Comparison of ENCODE assay signal across 8 cellular contexts in genomic region chr2:20224716-20225293, GRCh38. TPM values are rescaled to one million over a fixed set of nuclear protein-coding genes. Genes with fewer than 3 reads are reported as not detected.
DNase-seq lines count a peak whose midpoint lies in the region; ATAC-seq and TF ChIP-seq lines count a peak whose summit lies in the region.

Gene SDC1 (minus strand): TSS chr2:20225130. CDS start chr2:20224867, 263 bp downstream.

- H3K4me1 ChIP-seq in ectodermal cell (ENCODE audit: control insufficient read depth, insufficient read depth, low read length) (peaks cover 18% of the 10 kb centered on the region), upper lobe of left lung (peaks cover 26 to 45% (median 27%) of the 10 kb centered on the region in 4 donors)

- H3K4me3 ChIP-seq in ectodermal cell (ENCODE audit: insufficient read depth, low read depth, low read length) = peak within 1 kb of the TSS; percentile 79
- H3K4me3 ChIP-seq in upper lobe of left lung = peak within 1 kb of the TSS; percentile 39 to 73 (median 65)

- H3K36me3 ChIP-seq in ectodermal cell (ENCODE audit: control insufficient read depth, insufficient read depth, low read length) (no peaks in the 10 kb centered on the region), upper lobe of left lung (no peaks in the 10 kb centered on the region)

- H3K27ac ChIP-seq in ectodermal cell (ENCODE audit: insufficient read depth, low read depth, low read length, poor library complexity, severe bottlenecking) = peak within 1 kb of the TSS; percentile 29
- H3K27ac ChIP-seq in upper lobe of left lung = peak within 1 kb of the TSS; percentile 80 to 90 (median 86)

- ATAC-seq in HG03135 (IDR thresholded peaks at IDR 0.05; ENCODE audit: unreplicated experiment) = peak; percentile 26
- peak; percentile 66 to 74 for ATAC-seq in upper lobe of left lung (ENCODE audit: low FRiP score in 2 of 2)

- H3K9me3 ChIP-seq in ectodermal cell (ENCODE audit: control insufficient read depth, low read length) = no peaks in the 10 kb centered on the region
- H3K9me3 ChIP-seq in upper lobe of left lung = no peaks in the 10 kb centered on the region

- H3K27me3 ChIP-seq in ectodermal cell (ENCODE audit: control insufficient read depth, insufficient read depth, low read length, poor library complexity, severe bottlenecking) = peaks cover 4% of the 10 kb centered on the region
- peaks cover 0 to 18% (median 12%) of the 10 kb centered on the region in 4 donors for H3K27me3 ChIP-seq in upper lobe of left lung

- peak; percentile 28 for DNase-seq in stimulated activated CD4-positive, alpha-beta T cell treated with anti-CD3 and anti-CD28 coated beads, Interleukin-15, amount 100 ng/mL, for 24 hours
- DNase-seq in stimulated activated CD4-positive, alpha-beta T cell treated with anti-CD3 and anti-CD28 coated beads, Interleukin-4, amount 100 ng/mL, for 1 hour = no peak
- DNase-seq in RKO (ENCODE audit: low spot score) = peak; percentile 68
- peak; percentile 9 for DNase-seq in medulla oblongata (ENCODE audit: extremely low spot score)
- DNase-seq in upper lobe of left lung = peak; percentile 56 to 92
- DNase-seq in SIG-M5 (lab: John Stamatoyannopoulos, UW) = no peak

- peak in 2 of 4 donors; percentile 35 to 51 for TF ChIP-seq POLR2A in upper lobe of left lung (IDR thresholded peaks at IDR 0.05)

- TF ChIP-seq EP300 in upper lobe of left lung (IDR thresholded peaks at IDR 0.05) = no peak

- TF ChIP-seq CTCF in upper lobe of left lung (IDR thresholded peaks at IDR 0.05) = peak in 1 of 6 experiments; percentile 6

- 0% methylated on average over 61 to 65 of the region's 65 CpGs for WGBS in ectodermal cell, 2 experiments
- WGBS in upper lobe of left lung, 2 donors = 2% methylated on average over 20 of the region's 65 CpGs; no CpG with 5 or more reads in 1 of the 2 donors

RNA-seq across cellular contexts. Expression of gene SDC1, which starts in this region (rescaled TPM):
- polyA plus RNA-seq in ectodermal cell (2013, experiment 1 of 4) = 60.5 TPM
- 40.5 TPM for polyA plus RNA-seq in ectodermal cell (2013, experiment 2 of 4)
- polyA plus RNA-seq in ectodermal cell (2013, experiment 3 of 4) = 32.2 TPM
- polyA plus RNA-seq in ectodermal cell (2013, experiment 4 of 4) = 34.4 TPM
- 100 to 1,000 TPM in 5 of 6 donors, 10 to 100 TPM in 1; 74.4 to 213 (median 154) TPM for total RNA-seq in upper lobe of left lung

Comparison
In these comparisons a context has a peak if more than half of its experiments do, and no peak if none do; other contexts are left out.
1. DNase-seq: peak in stimulated activated CD4-positive, alpha-beta T cell treated with anti-CD3 and anti-CD28 coated beads, Interleukin-15, amount 100 ng/mL, for 24 hours (single experiment), RKO (single experiment), medulla oblongata (single experiment) and upper lobe of left lung (2 of 2); none in stimulated activated CD4-positive, alpha-beta T cell treated with anti-CD3 and anti-CD28 coated beads, Interleukin-4, amount 100 ng/mL, for 1 hour (single experiment) and SIG-M5 (single experiment).